Comparison of ENCODE assay signal across 11 cellular contexts in the genomic region with DNA sequence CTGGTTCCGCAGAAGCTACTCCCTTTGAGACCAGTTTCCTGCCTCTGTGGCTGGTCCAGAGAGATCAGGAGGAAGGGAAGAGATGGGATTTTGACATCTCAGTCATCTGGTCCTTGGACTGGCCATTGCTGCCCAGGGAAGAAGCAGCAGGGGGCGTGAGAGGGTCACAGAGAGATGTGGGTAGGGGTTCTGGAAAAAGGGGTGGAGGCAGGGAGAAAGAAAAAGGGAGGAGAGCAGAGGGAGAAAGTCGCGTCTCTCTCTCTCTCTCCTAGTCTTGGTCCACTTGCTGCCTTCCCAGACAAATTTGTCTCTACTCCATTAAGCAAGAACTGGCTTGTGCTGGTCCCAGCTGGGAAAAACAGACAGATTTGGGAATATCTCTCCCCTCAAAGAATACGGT. TPM values are rescaled to one million over a fixed set of nuclear protein-coding genes. Genes with fewer than 3 reads are reported as not detected.
DNase-seq lines count a peak whose midpoint lies in the region; ATAC-seq, FAIRE-seq and TF ChIP-seq lines count a peak whose summit lies in the region.
"Had no signal": no experiment of that assay in that cellular context is flagged by ENCODE, and none has a peak within 500 bp of the region (broad histone marks: within the 10 kb centered on the region; RNA-seq: fewer than 3 reads in every experiment).

No MANE protein-coding gene starts in this region.

- H3F3A ChIP-seq in neural progenitor cell (ENCODE audit: low read depth) = no peaks in the 10 kb centered on the region

- H3K27me3 Mint-ChIP-seq in neural progenitor cell (ENCODE audit: insufficient read depth, low read depth) = peaks cover 5% of the 10 kb centered on the region
- H3K27me3 Mint-ChIP-seq: B cell had no signal

- H3K27ac Mint-ChIP-seq in neural progenitor cell = peak overlapping the region; percentile 72
- H3K27ac Mint-ChIP-seq: B cell, mesothelial cell of epicardium had no signal

- H2AFZ ChIP-seq in neural progenitor cell (replicated peaks) = peak overlapping the region; percentile 87

- peak overlapping the region; percentile 5 for H3K4me2 ChIP-seq in neural progenitor cell

- H3K4me3 ChIP-seq in colonic mucosa (no peak overlapping the region), neural progenitor cell (no peak overlapping the region)

- H3K9me3 ChIP-seq in colonic mucosa = no peaks in the 10 kb centered on the region
- no peaks in the 10 kb centered on the region for H3K9me3 ChIP-seq in neural progenitor cell (ENCODE audit: low read depth)

- H3K79me2 ChIP-seq in neural progenitor cell (ENCODE audit: low read depth) = no peaks in the 10 kb centered on the region

- no peak overlapping the region for H3K4me3 Mint-ChIP-seq in neural progenitor cell
- H3K4me3 Mint-ChIP-seq: B cell, mesothelial cell of epicardium had no signal

- intact Hi-C loops in colonic mucosa (cut with DNase I) = loop anchor here (5.0 kb wide), 1 partner anchor 53 kb away; the partner anchor contains the start of genes TP53 and WRAP53

- DNase-seq in NCI-H1436 (lab: John Stamatoyannopoulos, UW) = peak; percentile 37
- DNase-seq in NCI-H1436 treated with DMSO at 0.1 percent for 48 hours (lab: John Stamatoyannopoulos, UW) = no peak
- peak; percentile 37 for DNase-seq in NCI-H146 treated with DMSO at 0.1 percent for 48 hours (lab: John Stamatoyannopoulos, UW; ENCODE audit: unreplicated experiment)
- peak; percentile 52 for DNase-seq in colonic mucosa
- DNase-seq in neural progenitor cell (ENCODE audit: low spot score) = peak; percentile 77
- no peak for DNase-seq in GM19239 (ENCODE audit: insufficient read length, low spot score)

- H3K9ac ChIP-seq in colonic mucosa (ENCODE audit: low read depth in 2 of 2, low read length in 2 of 2) (no peak overlapping the region), neural progenitor cell (no peak overlapping the region)

- no peaks in the 10 kb centered on the region for H3K36me3 Mint-ChIP-seq in neural progenitor cell
- H3K36me3 Mint-ChIP-seq: mesothelial cell of epicardium had no signal

- H3K27ac ChIP-seq in colonic mucosa (no peak overlapping the region), neural progenitor cell (no peak overlapping the region)

- H3K4me1 ChIP-seq in colonic mucosa = no peaks in the 10 kb centered on the region
- H3K4me1 ChIP-seq in neural progenitor cell = peaks cover 7% of the 10 kb centered on the region

- FAIRE-seq in GM19239 (lab: Jason Lieb, UNC) = no peak

- peaks cover 44% of the 10 kb centered on the region for H3K4me1 Mint-ChIP-seq in neural progenitor cell
- H3K4me1 Mint-ChIP-seq: B cell, mesothelial cell of epicardium had no signal

- no peaks in the 10 kb centered on the region for H3K27me3 ChIP-seq in colonic mucosa
- no peaks in the 10 kb centered on the region for H3K27me3 ChIP-seq in neural progenitor cell

- no peaks in the 10 kb centered on the region for H3K36me3 ChIP-seq in colonic mucosa
- H3K36me3 ChIP-seq in neural progenitor cell = no peaks in the 10 kb centered on the region

- H3K9me3 Mint-ChIP-seq in neural progenitor cell = no peaks in the 10 kb centered on the region
- H3K9me3 Mint-ChIP-seq: mesothelial cell of epicardium had no signal

- ATAC-seq in HG02840 (IDR thresholded peaks at IDR 0.05; ENCODE audit: low FRiP score, unreplicated experiment) (no peak), HG03108 (IDR thresholded peaks at IDR 0.05; ENCODE audit: unreplicated experiment) (no peak)

- TF ChIP-seq CTCF in colonic mucosa (IDR thresholded peaks at IDR 0.05) (no peak), neural progenitor cell (IDR thresholded peaks at IDR 0.05) (peak; percentile 61)

- no peaks in the 10 kb centered on the region for H4K20me1 ChIP-seq in neural progenitor cell (ENCODE audit: low read depth)

RNA-seq across cellular contexts. Expression of gene SHBG, which starts 4.4 kb away (rescaled TPM):
- total RNA-seq in colonic mucosa = under 1 TPM; 0.42 to 0.64 TPM
- 0.46 TPM in 1 of 2 replicates, not detected in the other for total RNA-seq in neural progenitor cell (ENCODE audit: low replicate concordance)
- total RNA-seq: B cell; T-helper 2 cell treated with Interferon-gamma antibody and Interleukin-4, amounts not matched to agents 100 ng/mL and 5 ng/mL, for 36 hours had no signal

RNA-seq across cellular contexts. Expression of gene SAT2, which starts 6.8 kb away (rescaled TPM):
- 10 to 100 TPM; 55.3 to 77.3 TPM for total RNA-seq in colonic mucosa
- total RNA-seq in neural progenitor cell (ENCODE audit: low replicate concordance) = 34.6 and 56.6 TPM in 2 replicates

RNA-seq across cellular contexts. Expression of gene ATP1B2, which starts 16.3 kb away (rescaled TPM):
- total RNA-seq in colonic mucosa = 1 to 10 TPM in 1 of 2 donors, under 1 TPM in 1; 0.54 to 1.4 TPM
- total RNA-seq in neural progenitor cell (ENCODE audit: low replicate concordance) = 0.37 and 1.4 TPM in 2 replicates

RNA-seq across cellular contexts. Expression of gene FXR2, which starts 19.7 kb away (rescaled TPM):
- 10 to 100 TPM; 24.9 to 27.4 TPM for total RNA-seq in colonic mucosa
- total RNA-seq in neural progenitor cell (ENCODE audit: low replicate concordance) = 42.7 and 65.5 TPM in 2 replicates

RNA-seq across cellular contexts. Expression of gene SOX15, which starts 44.5 kb away (rescaled TPM):
- total RNA-seq in colonic mucosa (1 to 10 TPM in 1 of 2 donors, under 1 TPM in 1; 0.61 to 1.0 TPM), neural progenitor cell (ENCODE audit: low replicate concordance) (0.51 and 7.6 TPM in 2 replicates)

Comparison
In these comparisons a context has a peak if more than half of its experiments do, and no peak if none do; other contexts are left out.
1. DNase-seq: peak in NCI-H1436 (single experiment), NCI-H146 treated with DMSO at 0.1 percent for 48 hours (single experiment), colonic mucosa (single experiment) and neural progenitor cell (single experiment); none in NCI-H1436 treated with DMSO at 0.1 percent for 48 hours (single experiment) and GM19239 (single experiment).